Comparison of ENCODE assay signal across 11 cellular contexts in genomic region chr19:42740381-42740780, GRCh38. TPM values are rescaled to one million over a fixed set of nuclear protein-coding genes. Genes with fewer than 3 reads are reported as not detected.
"Had no signal": no experiment of that assay in that cellular context is flagged by ENCODE, and none has a peak within 500 bp of the region (broad histone marks: within the 10 kb centered on the region; RNA-seq: fewer than 3 reads in every experiment).

PSG3 (minus strand) TSS chr19:42740481; CDS start chr19:42740384, 97 bp downstream.

RNA-seq across cellular contexts. Expression of gene PSG3, which starts in this region (rescaled TPM):
- total RNA-seq: OCI-LY7, PC-3, PC-9, Peyer's patch, Right ventricle myocardium inferior, Right ventricle myocardium superior, RPMI7951, SJCRH30, SJSA1, SK-MEL-5, T-cell had no signal
